1 cellular context compared by ENCODE assay signal in the genomic region with DNA sequence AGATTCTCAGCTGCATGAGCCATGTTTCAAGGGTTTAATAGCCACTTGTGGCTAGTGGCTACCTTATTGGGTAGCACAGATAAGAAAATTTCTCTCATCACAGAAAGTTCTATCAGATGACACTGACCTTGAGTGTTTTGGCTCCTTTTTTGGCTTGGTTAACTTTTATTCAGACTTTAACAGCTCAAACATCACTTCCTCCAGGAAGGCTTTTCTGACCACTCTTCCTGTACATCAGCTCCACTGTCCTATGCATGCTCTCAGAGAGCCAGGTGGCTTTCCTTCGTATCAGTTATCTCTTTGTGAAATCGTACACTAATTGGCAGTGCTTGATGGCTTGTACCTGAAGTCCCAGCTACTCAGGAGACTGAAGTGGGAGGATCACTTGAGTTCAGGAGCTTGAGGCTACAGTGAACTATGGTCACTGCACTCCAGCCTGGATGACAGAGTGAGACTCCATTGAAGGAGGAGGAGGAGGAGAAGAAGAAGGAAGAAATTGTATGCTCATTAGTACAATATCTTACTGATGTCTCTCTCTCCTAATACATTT.
TF ChIP-seq lines count a peak whose summit lies in the region.

No MANE protein-coding gene starts in this region.

TF ChIP-seq in GM12878, 131 proteins besides CTCF, POLR2A, EP300 and RAD21 (continued from another document):
- TF ChIP-seq CUX1 (IDR thresholded peaks at IDR 0.05; ENCODE audit: insufficient replicate concordance, low read depth, low read length): no peak
- no peak for TF ChIP-seq BHLHE40 (IDR thresholded peaks at IDR 0.05; ENCODE audit: borderline replicate concordance in 1 of 2, low read depth in 2 of 2, low read length in 1 of 2)
- no peak for TF ChIP-seq STAT3 (IDR thresholded peaks at IDR 0.05; ENCODE audit: low read depth, low read length)
